Comparison of ENCODE assay signal across 26 cellular contexts in the genomic region with DNA sequence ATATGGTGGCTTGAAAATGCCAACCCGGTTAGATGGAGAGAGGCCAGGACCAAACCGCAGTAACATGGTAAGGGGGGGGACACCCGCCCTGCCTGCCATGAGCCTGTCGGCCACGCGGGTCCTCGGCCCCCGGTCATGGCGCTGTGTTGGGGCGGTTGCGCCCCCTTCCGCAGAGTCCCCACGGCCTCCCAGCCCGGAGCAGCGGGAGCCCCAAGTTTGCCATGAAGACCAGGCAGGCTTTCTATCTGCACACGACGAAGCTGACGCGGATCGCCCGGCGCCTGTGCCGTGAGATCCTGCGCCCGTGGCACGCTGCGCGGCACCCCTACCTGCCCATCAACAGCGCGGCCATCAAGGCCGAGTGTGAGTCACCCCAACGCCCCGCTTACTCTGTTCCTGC.
"Had no signal": no experiment of that assay in that cellular context is flagged by ENCODE, and none has a peak within 500 bp of the region (broad histone marks: within the 10 kb centered on the region; RNA-seq: fewer than 3 reads in every experiment).

No MANE protein-coding gene starts in this region.

- DNase-seq: nephron progenitor cell; nucleus accumbens; pancreas; retina; right cardiac atrium; right lobe of liver; sigmoid colon; small intestine; stimulated activated CD4-positive, alpha-beta T cell treated with anti-CD3 and anti-CD28 coated beads, Interleukin-15, amount 100 ng/mL, for 24 hours; stimulated activated CD4-positive, alpha-beta T cell treated with anti-CD3 and anti-CD28 coated beads, Interleukin-2, amount 100 ng/mL, for 24 hours; stimulated activated CD4-positive, alpha-beta T cell treated with anti-CD3 and anti-CD28 coated beads, Interleukin-2, amount 100 ng/mL, for 48 hours; stimulated activated CD4-positive, alpha-beta T cell treated with anti-CD3 and anti-CD28 coated beads, Interleukin-4, amount 100 ng/mL, for 24 hours; stimulated activated naive B cell treated with anti-CD40 and anti-IgM and Interleukin-4, amounts not matched to agents 10 μg/mL and 1 μg/mL and 100 μg/mL, for 72 hours; stimulated activated naive CD4-positive, alpha-beta T cell treated with Interleukin-2 at 50 U/mL for 16 hours; stomach; thyroid gland; trophoblast cell; upper lobe of left lung had no signal

- FAIRE-seq: pancreas, small intestine, urothelium cell line had no signal

- H3K9me3 ChIP-seq: neutrophil, pancreas, prostate gland, right lobe of liver, sigmoid colon, stomach, thoracic aorta, thyroid gland, tibial nerve, upper lobe of left lung, vagina had no signal

- H3K4me3 ChIP-seq: pancreas, prostate gland, right lobe of liver, sigmoid colon, stomach, thoracic aorta, thyroid gland, tibial nerve, upper lobe of left lung, vagina had no signal

- H3K4me1 ChIP-seq: pancreas had no signal

- H3K27me3 ChIP-seq: neutrophil, pancreas, right lobe of liver, sigmoid colon, stomach, thyroid gland, tibial nerve, upper lobe of left lung, vagina had no signal

- ATAC-seq: natural killer cell treated with Interleukin-12 subunit alpha and Interleukin-12 subunit beta and Interleukin-15 and Interleukin-18, amount 100 ng/mL, for 72 hours; pancreas; right cardiac atrium; right lobe of liver; stimulated activated effector memory CD8-positive, alpha-beta T cell treated with anti-CD3 and anti-CD28 coated beads, Interleukin-12 subunit alpha, Interleukin-12 subunit beta, amount 100 ng/mL, for 72 hours; stimulated activated naive B cell treated with anti-CD40 and anti-IgM and Interleukin-4, amounts not matched to agents 10 μg/mL and 1 μg/mL and 100 μg/mL, for 72 hours had no signal

- H3K27ac ChIP-seq: neutrophil, pancreas, prostate gland, right lobe of liver, sigmoid colon, stomach, thoracic aorta, tibial nerve, vagina had no signal
